Comparison of ENCODE assay signal across 8 cellular contexts in the genomic region with DNA sequence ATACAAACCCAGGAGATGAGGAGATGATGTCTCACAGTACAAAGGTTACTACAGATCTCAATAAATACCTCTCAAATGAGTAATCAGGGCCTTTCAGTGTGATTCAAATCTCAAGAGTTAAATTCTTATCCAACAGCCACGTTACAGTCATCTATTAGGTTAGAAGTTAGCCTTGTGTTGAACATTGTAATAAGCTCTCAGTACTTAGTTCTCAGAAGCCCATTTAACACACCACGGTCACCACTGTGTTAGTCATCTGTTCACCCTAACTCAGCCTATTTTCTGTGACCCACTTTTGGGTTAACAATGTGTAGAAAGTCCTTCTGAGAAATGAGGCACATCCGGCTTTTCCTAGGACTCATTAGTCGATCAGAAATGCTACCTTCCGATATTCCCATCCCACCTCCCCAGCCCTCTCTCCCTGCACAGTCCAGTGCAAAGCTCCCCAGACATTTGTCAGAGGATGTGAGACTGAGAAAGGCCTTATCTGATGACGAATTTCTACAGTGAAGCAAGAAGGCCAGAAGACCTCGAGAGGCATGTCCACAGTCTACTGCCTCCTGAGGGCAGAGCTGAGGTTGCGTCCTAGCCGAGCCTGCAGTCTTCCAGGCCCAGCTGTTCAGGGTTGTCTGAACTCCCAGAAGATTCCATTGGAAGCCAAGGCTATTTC.
DNase-seq lines count a peak whose midpoint lies in the region; ATAC-seq, FAIRE-seq and TF ChIP-seq lines count a peak whose summit lies in the region.

No MANE protein-coding gene starts in this region.

- H3K27ac Mint-ChIP-seq in activated naive CD4-positive, alpha-beta T cell treated with anti-CD3 and anti-CD28 coated beads, Interleukin-2, amount 50 U/mL, for 72 hours: peak overlapping the region in 1 of 2 donors; percentile 58

- H3K9me3 ChIP-seq in pancreas: no peaks in the 10 kb centered on the region

- peak overlapping the region in 1 of 4 donors; percentile 8 for H3K27ac ChIP-seq in pancreas

- 79 to 80% methylated on average over 9 of the region's 9 CpGs for WGBS in pancreas, 2 donors

- POLR2A ChIA-PET in HEK293T (lab: Yijun Ruan, JAX): no interaction called here

- no peaks in the 10 kb centered on the region for H3K4me1 ChIP-seq in pancreas

- no peak for TF ChIP-seq POLR2A in NB4 (IDR thresholded peaks at IDR 0.05; ENCODE audit: extremely low read depth, insufficient read length)

- no peak for FAIRE-seq in pancreas (lab: Jason Lieb, UNC)
- FAIRE-seq in D721Med (lab: Jason Lieb, UNC): no peak

- no peaks in the 10 kb centered on the region for H3K36me3 ChIP-seq in pancreas

- H3K36me3 Mint-ChIP-seq in activated naive CD4-positive, alpha-beta T cell treated with anti-CD3 and anti-CD28 coated beads, Interleukin-2, amount 50 U/mL, for 72 hours: peaks cover 0 to 8% of the 10 kb centered on the region in 2 donors

- no peaks in the 10 kb centered on the region for H3K27me3 ChIP-seq in pancreas

- intact Hi-C loops in pancreas (cut with DNase I): no loop called here

- TF ChIP-seq CTCF in NB4 (IDR thresholded peaks at IDR 0.05; ENCODE audit: low read depth, low read length) (no peak), pancreas (IDR thresholded peaks at IDR 0.05) (no peak), D721Med (IDR thresholded peaks at IDR 0.05; ENCODE audit: insufficient read depth, missing control alignments) (no peak)

- no peaks in the 10 kb centered on the region for H3K9me3 Mint-ChIP-seq in activated naive CD4-positive, alpha-beta T cell treated with anti-CD3 and anti-CD28 coated beads, Interleukin-2, amount 50 U/mL, for 72 hours

- no peak for DNase-seq in activated naive CD4-positive, alpha-beta T cell treated with anti-CD3 and anti-CD28 coated beads, Interleukin-2, amount 50 U/mL, for 72 hours (ENCODE audit: low spot score in 2 of 2)
- DNase-seq in activated naive CD4-positive, alpha-beta T cell treated with anti-CD3 and anti-CD28 coated beads, Interleukin-2, amount 50 U/mL, for 16 hours: no peak
- DNase-seq in HEK293T (ENCODE audit: extremely low spot score) (peak; percentile 42), NB4 (ENCODE audit: low read depth) (peak; percentile 38), dedifferentiated amniotic fluid mesenchymal stem cell (ENCODE audit: extremely low spot score) (peak; percentile 51), pancreas (no peak), D721Med (ENCODE audit: insufficient read length, low spot score) (no peak), DMS79 (lab: John Stamatoyannopoulos, UW) (no peak)

- H3K4me3 ChIP-seq in NB4 (ENCODE audit: low read depth, low read length) (no peak overlapping the region), pancreas (no peak overlapping the region)

- peak; percentile 91 to 93 for ATAC-seq in activated naive CD4-positive, alpha-beta T cell treated with anti-CD3 and anti-CD28 coated beads, Interleukin-2, amount 50 U/mL, for 72 hours
- ATAC-seq in pancreas: peak; percentile 40 to 78 (median 60)

- CTCF ChIA-PET in HEK293T (lab: Yijun Ruan, JAX): no interaction called here

TF ChIP-seq in HEK293T, 16 proteins besides CTCF, POLR2A, EP300 and RAD21:
- TF ChIP-seq ZNF384 (IDR thresholded peaks at IDR 0.05) (no peak), SUZ12 (IDR thresholded peaks at IDR 0.05) (no peak), NFRKB (IDR thresholded peaks at IDR 0.05) (no peak), ELF4 (IDR thresholded peaks at IDR 0.05) (no peak), LEF1 (IDR thresholded peaks at IDR 0.05; ENCODE audit: borderline replicate concordance) (no peak), FOXM1 (IDR thresholded peaks at IDR 0.05; ENCODE audit: borderline replicate concordance) (no peak), FOXA1 (IDR thresholded peaks at IDR 0.05) (no peak), BHLHE40 (IDR thresholded peaks at IDR 0.05; ENCODE audit: borderline replicate concordance) (no peak), CTBP1 (IDR thresholded peaks at IDR 0.05; ENCODE audit: borderline replicate concordance) (no peak)
- TF ChIP-seq, protein P1, sequence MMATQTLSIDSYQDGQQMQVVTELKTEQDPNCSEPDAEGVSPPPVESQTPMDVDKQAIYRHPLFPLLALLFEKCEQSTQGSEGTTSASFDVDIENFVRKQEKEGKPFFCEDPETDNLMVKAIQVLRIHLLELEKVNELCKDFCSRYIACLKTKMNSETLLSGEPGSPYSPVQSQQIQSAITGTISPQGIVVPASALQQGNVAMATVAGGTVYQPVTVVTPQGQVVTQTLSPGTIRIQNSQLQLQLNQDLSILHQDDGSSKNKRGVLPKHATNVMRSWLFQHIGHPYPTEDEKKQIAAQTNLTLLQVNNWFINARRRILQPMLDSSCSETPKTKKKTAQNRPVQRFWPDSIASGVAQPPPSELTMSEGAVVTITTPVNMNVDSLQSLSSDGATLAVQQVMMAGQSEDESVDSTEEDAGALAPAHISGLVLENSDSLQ (IDR thresholded peaks at IDR 0.05): no peak

Comparison
In these comparisons a context has a peak if more than half of its experiments do, and no peak if none do; other contexts are left out.
1. DNase-seq: peak in HEK293T (single experiment), NB4 (single experiment) and dedifferentiated amniotic fluid mesenchymal stem cell (single experiment); none in activated naive CD4-positive, alpha-beta T cell treated with anti-CD3 and anti-CD28 coated beads, Interleukin-2, amount 50 U/mL, for 72 hours (0 of 2), activated naive CD4-positive, alpha-beta T cell treated with anti-CD3 and anti-CD28 coated beads, Interleukin-2, amount 50 U/mL, for 16 hours (single experiment), pancreas (0 of 6), D721Med (single experiment) and DMS79 (single experiment).